ENCODE assay signal across 10 cellular contexts in genomic region chr1:156475568-156476500, GRCh38. TPM values are rescaled to one million over a fixed set of nuclear protein-coding genes. Genes with fewer than 3 reads are reported as not detected.
DNase-seq lines count a peak whose midpoint lies in the region; ATAC-seq and TF ChIP-seq lines count a peak whose summit lies in the region.
"Had no signal": no experiment of that assay in that cellular context is flagged by ENCODE, and none has a peak within 500 bp of the region (broad histone marks: within the 10 kb centered on the region; RNA-seq: fewer than 3 reads in every experiment).

No MANE protein-coding gene starts in this region.

- intact Hi-C loops in Caco-2 (cut with micrococcal nuclease; ENCODE audit: unreplicated experiment), result no loop called here

- H3K4me3 ChIP-seq in Caco-2 (ENCODE audit: low read depth, low read length), result no peak overlapping the region
- H3K4me3 ChIP-seq: SJSA1 had no signal

- no peak overlapping the region for H3K4me3 Mint-ChIP-seq in stimulated activated effector memory CD8-positive, alpha-beta T cell treated with anti-CD3 and anti-CD28 coated beads, Interleukin-12 subunit alpha, Interleukin-12 subunit beta, amount 100 ng/mL, for 72 hours
- no peak overlapping the region for H3K4me3 Mint-ChIP-seq in Caco-2 (ENCODE audit: unreplicated experiment)

- peaks cover 6% of the 10 kb centered on the region for H3K36me3 ChIP-seq in Caco-2 (ENCODE audit: control insufficient read depth, insufficient read depth, low read length)

- H3K27me3 Mint-ChIP-seq in Caco-2 (ENCODE audit: insufficient read depth, unreplicated experiment), result no peaks in the 10 kb centered on the region

- H3K9me3 ChIP-seq in Caco-2, result no peaks in the 10 kb centered on the region
- H3K9me3 ChIP-seq: SJSA1 had no signal

- peak; percentile 94 for DNase-seq in EH (ENCODE audit: low read depth)
- DNase-seq in anterior cingulate cortex (lab: John Stamatoyannopoulos, UW), result peak in 55 of 58 donors; percentile 19 to 89 (median 73)
- DNase-seq in iris pigment epithelial cell (ENCODE audit: low read depth), result peak; percentile 41
- DNase-seq in stimulated activated effector memory CD8-positive, alpha-beta T cell treated with anti-CD3 and anti-CD28 coated beads, Interleukin-12 subunit alpha, Interleukin-12 subunit beta, amount 100 ng/mL, for 72 hours (ENCODE audit: low spot score in 2 of 2), result no peak
- no peak for DNase-seq in DMS153 treated with DMSO at 0.1 percent for 48 hours (lab: John Stamatoyannopoulos, UW; ENCODE audit: unreplicated experiment)
- DNase-seq in Caco-2, result no peak
- no peak for DNase-seq in NCI-H2196 (lab: John Stamatoyannopoulos, UW; ENCODE audit: unreplicated experiment)
- DNase-seq: trophoblast cell had no signal

- no peak for ATAC-seq in stimulated activated effector memory CD8-positive, alpha-beta T cell treated with anti-CD3 and anti-CD28 coated beads, Interleukin-12 subunit alpha, Interleukin-12 subunit beta, amount 100 ng/mL, for 72 hours
- ATAC-seq in HG02938 (IDR thresholded peaks at IDR 0.05; ENCODE audit: unreplicated experiment), result no peak

- no peaks in the 10 kb centered on the region for H3K9me3 Mint-ChIP-seq in stimulated activated effector memory CD8-positive, alpha-beta T cell treated with anti-CD3 and anti-CD28 coated beads, Interleukin-12 subunit alpha, Interleukin-12 subunit beta, amount 100 ng/mL, for 72 hours
- no peaks in the 10 kb centered on the region for H3K9me3 Mint-ChIP-seq in Caco-2 (ENCODE audit: unreplicated experiment)

- H3K27ac Mint-ChIP-seq in stimulated activated effector memory CD8-positive, alpha-beta T cell treated with anti-CD3 and anti-CD28 coated beads, Interleukin-12 subunit alpha, Interleukin-12 subunit beta, amount 100 ng/mL, for 72 hours, result peak overlapping the region; percentile 78
- H3K27ac Mint-ChIP-seq in Caco-2 (ENCODE audit: unreplicated experiment), result no peak overlapping the region

- peaks cover 8% of the 10 kb centered on the region for H3K4me1 ChIP-seq in Caco-2

- H3K36me3 Mint-ChIP-seq in stimulated activated effector memory CD8-positive, alpha-beta T cell treated with anti-CD3 and anti-CD28 coated beads, Interleukin-12 subunit alpha, Interleukin-12 subunit beta, amount 100 ng/mL, for 72 hours, result peaks cover 100% of the 10 kb centered on the region
- H3K36me3 Mint-ChIP-seq in Caco-2 (ENCODE audit: insufficient read depth, unreplicated experiment), result peaks cover 41% of the 10 kb centered on the region

- POLR2A ChIA-PET in Caco-2 (lab: Charles Lee), result interaction anchor here (0.5 kb wide), 1 partner anchor 187 kb away, joined by 10 read pairs; no protein-coding TSS in a partner anchor

- H3K4me1 Mint-ChIP-seq in stimulated activated effector memory CD8-positive, alpha-beta T cell treated with anti-CD3 and anti-CD28 coated beads, Interleukin-12 subunit alpha, Interleukin-12 subunit beta, amount 100 ng/mL, for 72 hours, result peaks cover 52% of the 10 kb centered on the region
- H3K4me1 Mint-ChIP-seq in Caco-2 (ENCODE audit: low read depth, unreplicated experiment), result no peaks in the 10 kb centered on the region

- H3K27me3 ChIP-seq in Caco-2 (replicated peaks; ENCODE audit: control insufficient read depth, insufficient read depth, low read length), result no peaks in the 10 kb centered on the region
- H3K27me3 ChIP-seq: SJSA1 had no signal

- CTCF ChIA-PET in Caco-2 (lab: Charles Lee), result no interaction called here

- TF ChIP-seq CTCF in Caco-2 (IDR thresholded peaks at IDR 0.05; ENCODE audit: insufficient read depth in 1 of 2, low read depth in 1 of 2, low read length in 1 of 2, severe bottlenecking in 1 of 2, unreplicated experiment in 1 of 2), result no peak

- BruUV-seq in Caco-2 (replicated peaks; lab: Mats Ljungman, UMichigan), result no TSS peak

RNA-seq across cellular contexts. Expression of gene MEF2D, which starts 24.7 kb away (rescaled TPM):
- total RNA-seq in Caco-2 (2022), result 18.6 and 21.4 TPM in 2 replicates

Comparison
In these comparisons a context has a peak if more than half of its experiments do, and no peak if none do; other contexts are left out.
1. DNase-seq: peak in EH (single experiment), anterior cingulate cortex (55 of 58) and iris pigment epithelial cell (single experiment); none in stimulated activated effector memory CD8-positive, alpha-beta T cell treated with anti-CD3 and anti-CD28 coated beads, Interleukin-12 subunit alpha, Interleukin-12 subunit beta, amount 100 ng/mL, for 72 hours (0 of 2), DMS153 treated with DMSO at 0.1 percent for 48 hours (single experiment), Caco-2 (0 of 2) and NCI-H2196 (single experiment).